In genomic region chr19:6531956-6532243, GRCh38 we compare ENCODE assay signal across 10 cellular contexts. TPM values are rescaled to one million over a fixed set of nuclear protein-coding genes. Genes with fewer than 3 reads are reported as not detected.
DNase-seq lines count a peak whose midpoint lies in the region; ATAC-seq and TF ChIP-seq lines count a peak whose summit lies in the region.
"Had no signal": no experiment of that assay in that cellular context is flagged by ENCODE, and none has a peak within 500 bp of the region (broad histone marks: within the 10 kb centered on the region; RNA-seq: fewer than 3 reads in every experiment).

No MANE protein-coding gene starts in this region.

- DNase-seq in activated naive CD4-positive, alpha-beta T cell treated with anti-CD3 and anti-CD28 coated beads for 36 hours = no peak
- no peak for DNase-seq in activated naive CD4-positive, alpha-beta T cell (lab: John Stamatoyannopoulos, UW)
- DNase-seq in thoracic aorta (ENCODE audit: low spot score) = no peak
- no peak for DNase-seq in foreskin melanocyte
- DNase-seq in NCI-H524 treated with DMSO at 0.1 percent for 48 hours (lab: John Stamatoyannopoulos, UW) = no peak
- no peak for DNase-seq in middle frontal gyrus (ENCODE audit: extremely low spot score, low spot score)
- DNase-seq: BE2C, NCI-H510A had no signal

- H3K4me1 ChIP-seq in iPS-18a (ENCODE audit: control insufficient read depth, low read depth, low read length) (peaks cover 16% of the 10 kb centered on the region), thoracic aorta (ENCODE audit: control insufficient read depth in 1 of 2, low read depth in 2 of 2) (peaks cover 0 to 17% of the 10 kb centered on the region in 2 donors)
- H3K4me1 ChIP-seq: BE2C had no signal

- H3K4me3 Mint-ChIP-seq in activated naive CD4-positive, alpha-beta T cell treated with anti-CD3 and anti-CD28 coated beads for 36 hours = peak overlapping the region; percentile 82

- H3K4me3 ChIP-seq in WI38 (ENCODE audit: low read depth, low read length) (peak overlapping the region; percentile 56; the same call in 1 of the 2 replicates), iPS-18a (ENCODE audit: low read length) (peak overlapping the region; percentile 77), thoracic aorta (peak overlapping the region; percentile 75)

- intact Hi-C loops in activated naive CD4-positive, alpha-beta T cell treated with anti-CD3 and anti-CD28 coated beads for 36 hours (cut with micrococcal nuclease) = loop anchor here (2.0 to 5.0 kb wide), 3 partner anchors 15 to 330 kb away; partner anchors contain the start of genes GPR108 and TRIP10

- TF ChIP-seq CTCF in WI38 (IDR thresholded peaks at IDR 0.05; ENCODE audit: low read depth, low read length) = no peak
- TF ChIP-seq CTCF in thoracic aorta (IDR thresholded peaks at IDR 0.05) = no peak

- H3K36me3 Mint-ChIP-seq in activated naive CD4-positive, alpha-beta T cell treated with anti-CD3 and anti-CD28 coated beads for 36 hours (ENCODE audit: low read depth) = no peaks in the 10 kb centered on the region

- peaks cover 36% of the 10 kb centered on the region for H3K27me3 Mint-ChIP-seq in activated naive CD4-positive, alpha-beta T cell treated with anti-CD3 and anti-CD28 coated beads for 36 hours (ENCODE audit: low read depth)

- no peak for ATAC-seq in thoracic aorta (ENCODE audit: insufficient number of reproducible peaks, low FRiP score, low read depth)

- CTCF ChIA-PET in activated naive CD4-positive, alpha-beta T cell treated with anti-CD3 and anti-CD28 coated beads for 36 hours (lab: Charles Lee) = no interaction called here

- H3K9me3 ChIP-seq in iPS-18a (ENCODE audit: control insufficient read depth, low read depth, low read length) (no peaks in the 10 kb centered on the region), thoracic aorta (no peaks in the 10 kb centered on the region)
- H3K9me3 ChIP-seq: BE2C had no signal

- H3K36me3 ChIP-seq in iPS-18a (ENCODE audit: control insufficient read depth, low read depth, low read length) (no peaks in the 10 kb centered on the region), thoracic aorta (no peaks in the 10 kb centered on the region)
- H3K36me3 ChIP-seq: BE2C had no signal

- H3K9ac ChIP-seq in iPS-18a (ENCODE audit: low read length) = no peak overlapping the region

- H3K27ac ChIP-seq in iPS-18a (ENCODE audit: low read length) (no peak overlapping the region), thoracic aorta (no peak overlapping the region)

- H3K27ac Mint-ChIP-seq in activated naive CD4-positive, alpha-beta T cell treated with anti-CD3 and anti-CD28 coated beads for 36 hours = no peak overlapping the region

- H3K27me3 ChIP-seq in iPS-18a (ENCODE audit: control insufficient read depth, insufficient read depth, low read length) (peaks cover 65% of the 10 kb centered on the region), thoracic aorta (replicated peaks; ENCODE audit: insufficient read depth) (no peaks in the 10 kb centered on the region)

- H3K4me1 Mint-ChIP-seq in activated naive CD4-positive, alpha-beta T cell treated with anti-CD3 and anti-CD28 coated beads for 36 hours (ENCODE audit: low read depth) = peaks cover 36% of the 10 kb centered on the region

- H3K9me3 Mint-ChIP-seq in activated naive CD4-positive, alpha-beta T cell treated with anti-CD3 and anti-CD28 coated beads for 36 hours = no peaks in the 10 kb centered on the region

RNA-seq across cellular contexts. Expression of gene TNFSF9, which starts 1.1 kb away (rescaled TPM):
- total RNA-seq in activated naive CD4-positive, alpha-beta T cell treated with anti-CD3 and anti-CD28 coated beads for 36 hours = 1 to 10 TPM; 1.3 to 1.5 TPM
- total RNA-seq in thoracic aorta = 1 to 10 TPM in 1 of 2 donors, under 1 TPM in 1; 0.27 to 1.8 TPM

RNA-seq across cellular contexts. Expression of gene TUBB4A, which starts 29.8 kb away (rescaled TPM):
- total RNA-seq in activated naive CD4-positive, alpha-beta T cell treated with anti-CD3 and anti-CD28 coated beads for 36 hours = 1 to 10 TPM; 6.4 to 7.0 TPM
- not detected for total RNA-seq in thoracic aorta

RNA-seq across cellular contexts. Expression of gene DENND1C, which starts 50.3 kb away (rescaled TPM):
- total RNA-seq in activated naive CD4-positive, alpha-beta T cell treated with anti-CD3 and anti-CD28 coated beads for 36 hours = 10 to 100 TPM; 55.7 to 57.9 TPM
- total RNA-seq in thoracic aorta = 1 to 10 TPM; 2.7 to 3.9 TPM

RNA-seq across cellular contexts. Expression of gene CD70, which starts 59.0 kb away (rescaled TPM):
- 1 to 10 TPM; 3.1 to 3.7 TPM for total RNA-seq in activated naive CD4-positive, alpha-beta T cell treated with anti-CD3 and anti-CD28 coated beads for 36 hours
- not detected for total RNA-seq in thoracic aorta

Comparison
In these comparisons a context has a peak if more than half of its experiments do, and no peak if none do; other contexts are left out.
1. RNA of gene TUBB4A, which starts 29.8 kb away (total RNA-seq): 6.4 to 7.0 TPM in activated naive CD4-positive, alpha-beta T cell treated with anti-CD3 and anti-CD28 coated beads for 36 hours; not detected in thoracic aorta; every median in the first group is over 4 times any median in the second.
2. RNA of gene DENND1C, which starts 50.3 kb away (total RNA-seq): 55.7 to 57.9 TPM in activated naive CD4-positive, alpha-beta T cell treated with anti-CD3 and anti-CD28 coated beads for 36 hours; 2.7 to 3.9 TPM in thoracic aorta; every median in the first group is over 10 times any median in the second.
3. Peak in every context shown above with its lines, with median percentiles within 50 percentile points of each other: H3K4me3 ChIP-seq.